15 cellular contexts compared by ENCODE assay signal in the genomic region with DNA sequence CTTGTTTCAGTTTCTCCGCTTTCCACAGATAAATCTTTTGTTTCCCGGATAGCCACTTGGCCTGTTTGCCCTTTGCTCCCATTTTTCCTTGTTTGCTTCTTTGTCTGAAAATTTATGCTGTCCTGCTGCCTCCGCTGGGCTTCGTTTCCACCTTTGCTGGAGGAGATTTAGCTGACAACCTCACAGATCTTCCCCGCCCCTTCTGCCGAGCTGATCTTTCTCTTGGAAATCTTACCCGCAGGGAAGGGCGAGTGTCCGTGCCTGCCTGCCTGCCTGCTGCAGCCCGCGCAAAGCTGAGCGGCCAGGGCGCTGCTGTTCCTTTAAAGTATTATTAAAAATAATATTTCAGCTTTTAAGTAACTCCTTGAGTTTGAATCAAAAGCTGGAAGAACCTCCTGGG. TPM values are rescaled to one million over a fixed set of nuclear protein-coding genes. Genes with fewer than 3 reads are reported as not detected.
DNase-seq lines count a peak whose midpoint lies in the region; TF ChIP-seq lines count a peak whose summit lies in the region.
"Had no signal": no experiment of that assay in that cellular context is flagged by ENCODE, and none has a peak within 500 bp of the region (broad histone marks: within the 10 kb centered on the region; RNA-seq: fewer than 3 reads in every experiment).

No MANE protein-coding gene starts in this region.

- 37 to 55% methylated on average over 12 to 13 of the region's 13 CpGs for WGBS in esophagus squamous epithelium, 2 donors

- no peaks in the 10 kb centered on the region for H3K27me3 ChIP-seq in NT2/D1 (ENCODE audit: insufficient read depth, insufficient read length)
- H3K27me3 ChIP-seq in esophagus squamous epithelium, result no peaks in the 10 kb centered on the region
- H3K27me3 ChIP-seq: heart left ventricle had no signal

- H3K36me3 ChIP-seq in ES-I3 (ENCODE audit: insufficient read depth, low read length) (peaks cover 24% of the 10 kb centered on the region), NT2/D1 (ENCODE audit: insufficient read depth, insufficient read length, low read length) (peaks cover 26% of the 10 kb centered on the region), esophagus squamous epithelium (peaks cover 0 to 23% (median 0%) of the 10 kb centered on the region in 3 donors)

- no peaks in the 10 kb centered on the region for H3K9me3 ChIP-seq in ES-I3 (ENCODE audit: control insufficient read depth, insufficient read depth, low read length)
- no peaks in the 10 kb centered on the region for H3K9me3 ChIP-seq in NT2/D1 (ENCODE audit: insufficient read depth, low read length)
- no peaks in the 10 kb centered on the region for H3K9me3 ChIP-seq in esophagus squamous epithelium
- H3K9me3 ChIP-seq: heart left ventricle, mucosa of descending colon, stomach had no signal

- H3K4me1 ChIP-seq in ES-I3 (ENCODE audit: insufficient read depth, low read length) (peaks cover 13% of the 10 kb centered on the region), NT2/D1 (ENCODE audit: insufficient read depth, insufficient read length) (peaks cover 3% of the 10 kb centered on the region), esophagus squamous epithelium (peaks cover 15 to 45% (median 22%) of the 10 kb centered on the region in 3 donors)

- peaks cover 20% of the 10 kb centered on the region for H3K36me3 Mint-ChIP-seq in neural crest cell (ENCODE audit: low read depth)

- peaks cover 4% of the 10 kb centered on the region for H3K27me3 Mint-ChIP-seq in neural crest cell (ENCODE audit: low read depth)

- TF ChIP-seq POLR2A in esophagus squamous epithelium (IDR thresholded peaks at IDR 0.05), result no peak

- peak overlapping the region; percentile 45 for H3K9ac ChIP-seq in ES-I3 (ENCODE audit: low read depth, low read length)
- H3K9ac ChIP-seq in NT2/D1 (ENCODE audit: insufficient read length, low read depth), result peak overlapping the region; percentile 65

- H3K4me3 Mint-ChIP-seq in neural crest cell, result peak overlapping the region; percentile 99

- DNase-seq in NT2/D1 (ENCODE audit: low read depth, low spot score), result peak; percentile 51
- DNase-seq in esophagus squamous epithelium (lab: John Stamatoyannopoulos, UW), result no peak
- DNase-seq in neural crest cell (ENCODE audit: low read depth, low spot score), result peak; percentile 47
- DNase-seq in germinal center (ENCODE audit: low spot score), result no peak
- no peak for DNase-seq in MV-4-11 (lab: John Stamatoyannopoulos, UW)
- no peak for DNase-seq in NCI-H2107 treated with DMSO at 0.1 percent for 48 hours (lab: John Stamatoyannopoulos, UW; ENCODE audit: unreplicated experiment)
- DNase-seq in NCI-H524 treated with DMSO at 0.1 percent for 48 hours (lab: John Stamatoyannopoulos, UW), result no peak
- DNase-seq: activated CD8-positive, alpha-beta memory T cell treated with anti-CD3 and anti-CD28 coated beads, Interleukin-2, amount 50 U/mL, for 4 hours; CD4-positive, CD25-positive, alpha-beta regulatory T cell; heart left ventricle; mucosa of descending colon; stomach; T-helper 2 cell had no signal

- H3K27ac Mint-ChIP-seq in neural crest cell (ENCODE audit: unreplicated experiment), result peak overlapping the region; percentile 94

- peak overlapping the region in 3 of 4 donors; percentile 10 to 95 (median 95) for H3K27ac ChIP-seq in esophagus squamous epithelium
- H3K27ac ChIP-seq: HL-60 had no signal

- H3K4me1 Mint-ChIP-seq in neural crest cell, result peaks cover 66% of the 10 kb centered on the region

- intact Hi-C loops in esophagus squamous epithelium (cut with DNase I), result no loop called here

- H3K4me3 ChIP-seq in NT2/D1 (ENCODE audit: insufficient read length, low read depth) (no peak overlapping the region), esophagus squamous epithelium (peak overlapping the region in 3 of 4 donors; percentile 0 to 72 (median 15))
- H3K4me3 ChIP-seq: mucosa of descending colon had no signal

- no peaks in the 10 kb centered on the region for H3K9me3 Mint-ChIP-seq in neural crest cell
- H3K9me3 Mint-ChIP-seq: CD4-positive, CD25-positive, alpha-beta regulatory T cell had no signal

- TF ChIP-seq CTCF in esophagus squamous epithelium (IDR thresholded peaks at IDR 0.05) (no peak), neural crest cell (conservative IDR thresholded peaks at IDR 0.05) (no peak)

RNA-seq across cellular contexts. Expression of a gene that starts 1.4 kb away (rescaled TPM):
- total RNA-seq in esophagus squamous epithelium (100 to 1,000 TPM in 3 of 4 donors, 10 to 100 TPM in 1; 87.3 to 202 (median 170) TPM), neural crest cell (508 and 524 TPM in 2 replicates)

RNA-seq across cellular contexts. Expression of a gene that starts 26.0 kb away (rescaled TPM):
- under 1 TPM in 3 of 4 donors, not detected in 1; 0.09 to 0.29 (median 0.19) TPM for total RNA-seq in esophagus squamous epithelium
- 29.7 and 34.8 TPM in 2 replicates for total RNA-seq in neural crest cell

RNA-seq across cellular contexts. Expression of a gene that starts 26.2 kb away (rescaled TPM):
- total RNA-seq in esophagus squamous epithelium, result 1 to 10 TPM; 1.5 to 6.8 (median 5.1) TPM
- 12.5 and 18.2 TPM in 2 replicates for total RNA-seq in neural crest cell

Comparison
In these comparisons a context has a peak if more than half of its experiments do, and no peak if none do; other contexts are left out.
1. DNase-seq: peak in NT2/D1 (single experiment) and neural crest cell (single experiment); none in esophagus squamous epithelium (single experiment), germinal center (single experiment), MV-4-11 (single experiment), NCI-H2107 treated with DMSO at 0.1 percent for 48 hours (single experiment) and NCI-H524 treated with DMSO at 0.1 percent for 48 hours (single experiment).
2. RNA of a gene that starts 26.0 kb away (total RNA-seq): 29.7 to 34.8 TPM in neural crest cell; 0.09 to 0.29 TPM in esophagus squamous epithelium; every median in the first group is over 10 times any median in the second.